In genomic region chr11:66059966-66060680, GRCh38 we compare ENCODE assay signal across 21 cellular contexts. TPM values are rescaled to one million over a fixed set of nuclear protein-coding genes. Genes with fewer than 3 reads are reported as not detected.
DNase-seq lines count a peak whose midpoint lies in the region; ATAC-seq and TF ChIP-seq lines count a peak whose summit lies in the region.
"Had no signal": no experiment of that assay in that cellular context is flagged by ENCODE, and none has a peak within 500 bp of the region (broad histone marks: within the 10 kb centered on the region; RNA-seq: fewer than 3 reads in every experiment).

No MANE protein-coding gene starts in this region.

- intact Hi-C loops in natural killer cell (cut with micrococcal nuclease) = no loop called here
- intact Hi-C loops in activated T-helper 2 cell treated with anti-CD3 and anti-CD28 coated beads, Interferon-gamma antibody, Interleukin-2, Interleukin-4, amounts not matched to agents 10 μg/mL and 5 μg/mL and 100 μg/mL, durations not matched to agents 14 hours and 24 hours and 36 hours (cut with micrococcal nuclease) = no loop called here

- TF ChIP-seq CTCF in natural killer cell (IDR thresholded peaks at IDR 0.05) = no peak

- H3K27ac Mint-ChIP-seq in natural killer cell treated with Interleukin-12 subunit alpha and Interleukin-12 subunit beta and Interleukin-15 and Interleukin-18, amount 100 ng/mL, for 72 hours = peak overlapping the region; percentile 3 to 20
- H3K27ac Mint-ChIP-seq in natural killer cell (no peak overlapping the region), memory B cell (peak overlapping the region; percentile 29)
- H3K27ac Mint-ChIP-seq in activated T-helper 2 cell treated with anti-CD3 and anti-CD28 coated beads, Interferon-gamma antibody, Interleukin-2, Interleukin-4, amounts not matched to agents 10 μg/mL and 5 μg/mL and 100 μg/mL, durations not matched to agents 14 hours and 24 hours and 36 hours = peak overlapping the region; percentile 9
- H3K27ac Mint-ChIP-seq: endodermal cell had no signal

- no peak for ATAC-seq in natural killer cell treated with Interleukin-12 subunit alpha and Interleukin-12 subunit beta and Interleukin-15 and Interleukin-18, amount 100 ng/mL, for 72 hours
- ATAC-seq in natural killer cell = no peak
- ATAC-seq in memory B cell (ENCODE audit: low read depth) = no peak
- no peak for ATAC-seq in SK-N-SH treated with all-trans-retinoic acid at 6 μM for 48 hours

- peaks cover 6 to 26% of the 10 kb centered on the region in 2 donors for H3K4me1 Mint-ChIP-seq in natural killer cell treated with Interleukin-12 subunit alpha and Interleukin-12 subunit beta and Interleukin-15 and Interleukin-18, amount 100 ng/mL, for 72 hours (ENCODE audit: low read depth in 2 of 2)
- peaks cover 6 to 22% of the 10 kb centered on the region in 2 donors for H3K4me1 Mint-ChIP-seq in natural killer cell
- peaks cover 37% of the 10 kb centered on the region for H3K4me1 Mint-ChIP-seq in activated T-helper 2 cell treated with anti-CD3 and anti-CD28 coated beads, Interferon-gamma antibody, Interleukin-2, Interleukin-4, amounts not matched to agents 10 μg/mL and 5 μg/mL and 100 μg/mL, durations not matched to agents 14 hours and 24 hours and 36 hours (ENCODE audit: low read depth)
- peaks cover 12% of the 10 kb centered on the region for H3K4me1 Mint-ChIP-seq in memory B cell
- H3K4me1 Mint-ChIP-seq: endodermal cell had no signal

- H3K9me3 Mint-ChIP-seq in natural killer cell treated with Interleukin-12 subunit alpha and Interleukin-12 subunit beta and Interleukin-15 and Interleukin-18, amount 100 ng/mL, for 72 hours = no peaks in the 10 kb centered on the region
- H3K9me3 Mint-ChIP-seq in natural killer cell (no peaks in the 10 kb centered on the region), memory B cell (no peaks in the 10 kb centered on the region)
- H3K9me3 Mint-ChIP-seq in activated T-helper 2 cell treated with anti-CD3 and anti-CD28 coated beads, Interferon-gamma antibody, Interleukin-2, Interleukin-4, amounts not matched to agents 10 μg/mL and 5 μg/mL and 100 μg/mL, durations not matched to agents 14 hours and 24 hours and 36 hours = no peaks in the 10 kb centered on the region

- H3K27me3 Mint-ChIP-seq in natural killer cell treated with Interleukin-12 subunit alpha and Interleukin-12 subunit beta and Interleukin-15 and Interleukin-18, amount 100 ng/mL, for 72 hours = no peaks in the 10 kb centered on the region
- H3K27me3 Mint-ChIP-seq in natural killer cell (ENCODE audit: low read depth in 2 of 2) (no peaks in the 10 kb centered on the region), memory B cell (no peaks in the 10 kb centered on the region)
- H3K27me3 Mint-ChIP-seq in activated T-helper 2 cell treated with anti-CD3 and anti-CD28 coated beads, Interferon-gamma antibody, Interleukin-2, Interleukin-4, amounts not matched to agents 10 μg/mL and 5 μg/mL and 100 μg/mL, durations not matched to agents 14 hours and 24 hours and 36 hours (ENCODE audit: low read depth) = no peaks in the 10 kb centered on the region

- DNase-seq in natural killer cell treated with Interleukin-12 subunit alpha and Interleukin-12 subunit beta and Interleukin-15 and Interleukin-18, amount 100 ng/mL, for 72 hours (ENCODE audit: low spot score) = no peak
- DNase-seq in natural killer cell (no peak), memory B cell (ENCODE audit: low spot score in 2 of 2) (no peak), OCI-M1 (lab: John Stamatoyannopoulos, UW) (no peak), globus pallidus (ENCODE audit: low spot score) (no peak)
- DNase-seq in activated T-helper 2 cell treated with anti-CD3 and anti-CD28 coated beads, Interferon-gamma antibody, Interleukin-2, Interleukin-4, amounts not matched to agents 10 μg/mL and 5 μg/mL and 100 μg/mL, durations not matched to agents 14 hours and 24 hours and 36 hours (ENCODE audit: low spot score) = no peak
- DNase-seq: amniotic stem cell; C1 segment of cervical spinal cord; endodermal cell; NCI-H146; NCI-H524; PC-9; SHP77 treated with DMSO at 0.1 percent for 48 hours; stimulated activated CD4-positive, alpha-beta T cell treated with anti-CD3 and anti-CD28 coated beads, Interleukin-1b, Interleukin-23, amount 100 ng/mL, for 48 hours; SW 1271; testis had no signal

- H3K36me3 Mint-ChIP-seq in natural killer cell treated with Interleukin-12 subunit alpha and Interleukin-12 subunit beta and Interleukin-15 and Interleukin-18, amount 100 ng/mL, for 72 hours = peaks cover 63% of the 10 kb centered on the region
- H3K36me3 Mint-ChIP-seq in natural killer cell = peaks cover 41% of the 10 kb centered on the region
- peaks cover 92% of the 10 kb centered on the region for H3K36me3 Mint-ChIP-seq in activated T-helper 2 cell treated with anti-CD3 and anti-CD28 coated beads, Interferon-gamma antibody, Interleukin-2, Interleukin-4, amounts not matched to agents 10 μg/mL and 5 μg/mL and 100 μg/mL, durations not matched to agents 14 hours and 24 hours and 36 hours (ENCODE audit: low read depth)
- H3K36me3 Mint-ChIP-seq in memory B cell = peaks cover 51% of the 10 kb centered on the region

- no peak overlapping the region for H3K4me3 Mint-ChIP-seq in natural killer cell treated with Interleukin-12 subunit alpha and Interleukin-12 subunit beta and Interleukin-15 and Interleukin-18, amount 100 ng/mL, for 72 hours
- H3K4me3 Mint-ChIP-seq in natural killer cell (no peak overlapping the region), memory B cell (no peak overlapping the region)
- no peak overlapping the region for H3K4me3 Mint-ChIP-seq in activated T-helper 2 cell treated with anti-CD3 and anti-CD28 coated beads, Interferon-gamma antibody, Interleukin-2, Interleukin-4, amounts not matched to agents 10 μg/mL and 5 μg/mL and 100 μg/mL, durations not matched to agents 14 hours and 24 hours and 36 hours (ENCODE audit: low read depth)
- H3K4me3 Mint-ChIP-seq: endodermal cell had no signal

TF ChIP-seq in SK-N-SH treated with all-trans-retinoic acid at 6 μM for 48 hours, 23 proteins besides CTCF, POLR2A, EP300 and RAD21 (continues in another document):
- TF ChIP-seq ISL1 (CRISPR knock-in tag; IDR thresholded peaks at IDR 0.05) (no peak), OSR1 (CRISPR knock-in tag; IDR thresholded peaks at IDR 0.05) (no peak), BACH2 (CRISPR knock-in tag; IDR thresholded peaks at IDR 0.05; ENCODE audit: borderline replicate concordance) (no peak), RARB (CRISPR knock-in tag; IDR thresholded peaks at IDR 0.05) (no peak), ZFP3 (CRISPR knock-in tag; IDR thresholded peaks at IDR 0.05) (no peak), TOX (CRISPR knock-in tag; IDR thresholded peaks at IDR 0.05; ENCODE audit: borderline replicate concordance) (no peak), ZNF70 (CRISPR knock-in tag; IDR thresholded peaks at IDR 0.05) (no peak), CSRNP3 (CRISPR knock-in tag; IDR thresholded peaks at IDR 0.05) (no peak), PPARA (CRISPR knock-in tag; IDR thresholded peaks at IDR 0.05; ENCODE audit: borderline replicate concordance) (no peak), ZNF565 (CRISPR knock-in tag; conservative IDR thresholded peaks at IDR 0.05; ENCODE audit: low read depth) (no peak)

RNA-seq across cellular contexts. Expression of gene SF3B2, which starts 8.0 kb away (rescaled TPM):
- total RNA-seq in natural killer cell treated with Interleukin-12 subunit alpha and Interleukin-12 subunit beta and Interleukin-15 and Interleukin-18, amount 100 ng/mL, for 72 hours = 100 to 1,000 TPM; 227 to 286 TPM
- total RNA-seq in natural killer cell = 100 to 1,000 TPM; 249 to 269 (median 253) TPM
- total RNA-seq in activated T-helper 2 cell treated with anti-CD3 and anti-CD28 coated beads, Interferon-gamma antibody, Interleukin-2, Interleukin-4, amounts not matched to agents 10 μg/mL and 5 μg/mL and 100 μg/mL, durations not matched to agents 14 hours and 24 hours and 36 hours = 252 and 268 TPM in 2 replicates

RNA-seq across cellular contexts. Expression of gene PACS1, which starts 9.9 kb away (rescaled TPM):
- 10 to 100 TPM; 64.3 to 73.3 TPM for total RNA-seq in natural killer cell treated with Interleukin-12 subunit alpha and Interleukin-12 subunit beta and Interleukin-15 and Interleukin-18, amount 100 ng/mL, for 72 hours
- total RNA-seq in natural killer cell = 100 to 1,000 TPM; 176 to 204 (median 186) TPM
- total RNA-seq in activated T-helper 2 cell treated with anti-CD3 and anti-CD28 coated beads, Interferon-gamma antibody, Interleukin-2, Interleukin-4, amounts not matched to agents 10 μg/mL and 5 μg/mL and 100 μg/mL, durations not matched to agents 14 hours and 24 hours and 36 hours = 75.6 and 83.7 TPM in 2 replicates

RNA-seq across cellular contexts. Expression of gene GAL3ST3, which starts 11.2 kb away (rescaled TPM):
- not detected for total RNA-seq in natural killer cell treated with Interleukin-12 subunit alpha and Interleukin-12 subunit beta and Interleukin-15 and Interleukin-18, amount 100 ng/mL, for 72 hours
- not detected for total RNA-seq in natural killer cell
- 0.18 TPM in 1 of 2 replicates, not detected in the other for total RNA-seq in activated T-helper 2 cell treated with anti-CD3 and anti-CD28 coated beads, Interferon-gamma antibody, Interleukin-2, Interleukin-4, amounts not matched to agents 10 μg/mL and 5 μg/mL and 100 μg/mL, durations not matched to agents 14 hours and 24 hours and 36 hours
- total RNA-seq: H4, lung, PC-9, vagina had no signal

RNA-seq across cellular contexts. Expression of gene CATSPER1, which starts 33.8 kb away (rescaled TPM):
- 1 to 10 TPM; 1.5 to 8.8 TPM for total RNA-seq in natural killer cell treated with Interleukin-12 subunit alpha and Interleukin-12 subunit beta and Interleukin-15 and Interleukin-18, amount 100 ng/mL, for 72 hours
- total RNA-seq in natural killer cell = 10 to 100 TPM; 12.2 to 16.9 (median 13.3) TPM
- 0.46 and 0.78 TPM in 2 replicates for total RNA-seq in activated T-helper 2 cell treated with anti-CD3 and anti-CD28 coated beads, Interferon-gamma antibody, Interleukin-2, Interleukin-4, amounts not matched to agents 10 μg/mL and 5 μg/mL and 100 μg/mL, durations not matched to agents 14 hours and 24 hours and 36 hours
- total RNA-seq: endodermal cell, skeletal muscle tissue, vagina had no signal

RNA-seq across cellular contexts. Expression of gene CST6, which starts 48.3 kb away (rescaled TPM):
- total RNA-seq in natural killer cell treated with Interleukin-12 subunit alpha and Interleukin-12 subunit beta and Interleukin-15 and Interleukin-18, amount 100 ng/mL, for 72 hours = under 1 TPM in 1 of 2 donors, not detected in 1; 0.52 TPM
- not detected for total RNA-seq in natural killer cell
- 0.69 and 0.75 TPM in 2 replicates for total RNA-seq in activated T-helper 2 cell treated with anti-CD3 and anti-CD28 coated beads, Interferon-gamma antibody, Interleukin-2, Interleukin-4, amounts not matched to agents 10 μg/mL and 5 μg/mL and 100 μg/mL, durations not matched to agents 14 hours and 24 hours and 36 hours
- total RNA-seq: H4, skeletal muscle tissue had no signal

Comparison
In these comparisons a context has a peak if more than half of its experiments do, and no peak if none do; other contexts are left out.
1. H3K27ac Mint-ChIP-seq: peak in natural killer cell treated with Interleukin-12 subunit alpha and Interleukin-12 subunit beta and Interleukin-15 and Interleukin-18, amount 100 ng/mL, for 72 hours (2 of 2), activated T-helper 2 cell treated with anti-CD3 and anti-CD28 coated beads, Interferon-gamma antibody, Interleukin-2, Interleukin-4, amounts not matched to agents 10 μg/mL and 5 μg/mL and 100 μg/mL, durations not matched to agents 14 hours and 24 hours and 36 hours (single experiment) and memory B cell (single experiment); none in natural killer cell (0 of 2).